10 cellular contexts compared by ENCODE assay signal in genomic region chr20:32474009-32474716, GRCh38.
DNase-seq lines count a peak whose midpoint lies in the region; ATAC-seq and TF ChIP-seq lines count a peak whose summit lies in the region.
"Had no signal": no experiment of that assay in that cellular context is flagged by ENCODE, and none has a peak within 500 bp of the region (broad histone marks: within the 10 kb centered on the region; RNA-seq: fewer than 3 reads in every experiment).

No MANE protein-coding gene starts in this region.

- DNase-seq in lower lobe of right lung (no peak), superior temporal gyrus (ENCODE audit: extremely low spot score) (no peak), BE2C (no peak)
- no peak for DNase-seq in stimulated activated CD4-positive, alpha-beta T cell treated with anti-CD3 and anti-CD28 coated beads, Interleukin-1b, Interleukin-23, amount 100 ng/mL, for 48 hours
- DNase-seq in activated CD8-positive, alpha-beta memory T cell treated with anti-CD3 and anti-CD28 coated beads, Interleukin-2, amount 50 U/mL, for 4 hours = no peak
- DNase-seq: activated CD8-positive, alpha-beta T cell treated with anti-CD3 and anti-CD28 coated beads for 36 hours; NCI-H774 had no signal

- no peaks in the 10 kb centered on the region for H3K27me3 ChIP-seq in lower lobe of right lung (ENCODE audit: low read depth)
- H3K27me3 ChIP-seq in BE2C = no peaks in the 10 kb centered on the region

- peaks cover 11% of the 10 kb centered on the region for H3K4me1 ChIP-seq in HEK293 (ENCODE audit: control insufficient read depth, insufficient read depth, low read length)
- peaks cover 93% of the 10 kb centered on the region for H3K4me1 ChIP-seq in lower lobe of right lung
- peaks cover 33% of the 10 kb centered on the region for H3K4me1 ChIP-seq in BE2C

- H3K36me3 Mint-ChIP-seq in dendritic cell treated with granulocyte-macrophage colony-stimulating factor and Interleukin-4, amounts not matched to agents 40 ng/mL and 50 ng/mL, for 4 days (ENCODE audit: low read depth) = peaks cover 34% of the 10 kb centered on the region
- H3K36me3 Mint-ChIP-seq in stimulated activated memory B cell treated with anti-CD40 and anti-IgM and Interleukin-4, amounts not matched to agents 10 μg/mL and 1 μg/mL and 100 μg/mL, for 72 hours = no peaks in the 10 kb centered on the region

- H3K4me3 ChIP-seq in HEK293 (ENCODE audit: low read depth, low read length) (no peak overlapping the region), lower lobe of right lung (peak overlapping the region; percentile 46), BE2C (ENCODE audit: low read depth, low read length) (no peak overlapping the region)

- H3K36me3 ChIP-seq in HEK293 (ENCODE audit: control insufficient read depth in 2 of 2, insufficient read depth in 1 of 2, low read length in 2 of 2) = peaks cover 0 to 24% of the 10 kb centered on the region in 2 experiments; a peak in 1 of 3 replicates
- H3K36me3 ChIP-seq in lower lobe of right lung = peaks cover 10% of the 10 kb centered on the region
- H3K36me3 ChIP-seq in BE2C = peaks cover 38% of the 10 kb centered on the region

- intact Hi-C loops in dendritic cell treated with granulocyte-macrophage colony-stimulating factor and Interleukin-4, amounts not matched to agents 40 ng/mL and 50 ng/mL, for 4 days (cut with micrococcal nuclease) = no loop called here
- intact Hi-C loops in lower lobe of right lung (cut with DNase I) = no loop called here

- H3K9me3 Mint-ChIP-seq in dendritic cell treated with granulocyte-macrophage colony-stimulating factor and Interleukin-4, amounts not matched to agents 40 ng/mL and 50 ng/mL, for 4 days = no peaks in the 10 kb centered on the region
- H3K9me3 Mint-ChIP-seq in stimulated activated memory B cell treated with anti-CD40 and anti-IgM and Interleukin-4, amounts not matched to agents 10 μg/mL and 1 μg/mL and 100 μg/mL, for 72 hours = no peaks in the 10 kb centered on the region
- H3K9me3 Mint-ChIP-seq: activated CD8-positive, alpha-beta T cell treated with anti-CD3 and anti-CD28 coated beads for 36 hours had no signal

- H3K9me3 ChIP-seq in HEK293 (ENCODE audit: control insufficient read depth, insufficient read depth, low read depth, low read length) = no peaks in the 10 kb centered on the region
- no peaks in the 10 kb centered on the region for H3K9me3 ChIP-seq in lower lobe of right lung
- H3K9me3 ChIP-seq in BE2C = no peaks in the 10 kb centered on the region

- H3K27me3 Mint-ChIP-seq in dendritic cell treated with granulocyte-macrophage colony-stimulating factor and Interleukin-4, amounts not matched to agents 40 ng/mL and 50 ng/mL, for 4 days = peaks cover 12% of the 10 kb centered on the region
- no peaks in the 10 kb centered on the region for H3K27me3 Mint-ChIP-seq in stimulated activated memory B cell treated with anti-CD40 and anti-IgM and Interleukin-4, amounts not matched to agents 10 μg/mL and 1 μg/mL and 100 μg/mL, for 72 hours
- H3K27me3 Mint-ChIP-seq: activated CD8-positive, alpha-beta T cell treated with anti-CD3 and anti-CD28 coated beads for 36 hours had no signal

- no peak overlapping the region for H3K27ac ChIP-seq in HEK293 (ENCODE audit: extremely low read depth, low read depth, low read length)
- H3K27ac ChIP-seq in lower lobe of right lung = peak overlapping the region; percentile 88

- H3K4me3 Mint-ChIP-seq in dendritic cell treated with granulocyte-macrophage colony-stimulating factor and Interleukin-4, amounts not matched to agents 40 ng/mL and 50 ng/mL, for 4 days = peak overlapping the region; percentile 17
- no peak overlapping the region for H3K4me3 Mint-ChIP-seq in stimulated activated memory B cell treated with anti-CD40 and anti-IgM and Interleukin-4, amounts not matched to agents 10 μg/mL and 1 μg/mL and 100 μg/mL, for 72 hours
- H3K4me3 Mint-ChIP-seq: activated CD8-positive, alpha-beta T cell treated with anti-CD3 and anti-CD28 coated beads for 36 hours had no signal

- H3K4me1 Mint-ChIP-seq in dendritic cell treated with granulocyte-macrophage colony-stimulating factor and Interleukin-4, amounts not matched to agents 40 ng/mL and 50 ng/mL, for 4 days (ENCODE audit: low read depth) = peaks cover 64% of the 10 kb centered on the region
- H3K4me1 Mint-ChIP-seq in stimulated activated memory B cell treated with anti-CD40 and anti-IgM and Interleukin-4, amounts not matched to agents 10 μg/mL and 1 μg/mL and 100 μg/mL, for 72 hours = peaks cover 35% of the 10 kb centered on the region

- POLR2A ChIA-PET in HEK293 (lab: Yijun Ruan, JAX) = no interaction called here

- peak overlapping the region; percentile 82 for H3K27ac Mint-ChIP-seq in dendritic cell treated with granulocyte-macrophage colony-stimulating factor and Interleukin-4, amounts not matched to agents 40 ng/mL and 50 ng/mL, for 4 days
- peak overlapping the region; percentile 15 for H3K27ac Mint-ChIP-seq in stimulated activated memory B cell treated with anti-CD40 and anti-IgM and Interleukin-4, amounts not matched to agents 10 μg/mL and 1 μg/mL and 100 μg/mL, for 72 hours
- H3K27ac Mint-ChIP-seq: activated CD8-positive, alpha-beta T cell treated with anti-CD3 and anti-CD28 coated beads for 36 hours had no signal

- CTCF ChIA-PET in HEK293 (lab: Yijun Ruan, JAX) = interaction anchor here (0.6 to 0.7 kb wide), 2 partner anchors 9 to 26 kb away, joined by 3 read pairs; no protein-coding TSS in a partner anchor

- TF ChIP-seq CTCF in HEK293 (tag by site-specific recombination; IDR thresholded peaks at IDR 0.05) = no peak
- TF ChIP-seq CTCF in lower lobe of right lung (IDR thresholded peaks at IDR 0.05) = no peak
- TF ChIP-seq CTCF in BE2C (IDR thresholded peaks at IDR 0.05; ENCODE audit: low read depth, low read length) = no peak

- peak; percentile 1 to 3 for ATAC-seq in lower lobe of right lung
- ATAC-seq in stimulated activated memory B cell treated with anti-CD40 and anti-IgM and Interleukin-4, amounts not matched to agents 10 μg/mL and 1 μg/mL and 100 μg/mL, for 72 hours = no peak
- ATAC-seq: activated CD8-positive, alpha-beta T cell treated with anti-CD3 and anti-CD28 coated beads for 36 hours had no signal

TF ChIP-seq in HEK293, 187 proteins besides CTCF, POLR2A, EP300 and RAD21:
- TF ChIP-seq ZNF157 (tag by site-specific recombination; IDR thresholded peaks at IDR 0.05) (peak; percentile 68), ZNF610 (tag by site-specific recombination; IDR thresholded peaks at IDR 0.05; ENCODE audit: borderline replicate concordance) (no peak)
